In genomic region chr9:69258551-69258950, GRCh38 we compare ENCODE assay signal across 26 cellular contexts.
"Had no signal": no experiment of that assay in that cellular context is flagged by ENCODE, and none has a peak within 500 bp of the region (broad histone marks: within the 10 kb centered on the region; RNA-seq: fewer than 3 reads in every experiment).

No MANE protein-coding gene starts in this region.

- H3K4me1 Mint-ChIP-seq: mesothelial cell of epicardium; naive B cell; natural killer cell; nephron progenitor cell; stimulated activated naive B cell treated with anti-CD40 and anti-IgM and Interleukin-4, amounts not matched to agents 10 μg/mL and 1 μg/mL and 100 μg/mL, for 72 hours had no signal

- H3K27me3 ChIP-seq: hepatocyte, ovary, stomach, testis, thyroid gland, vagina had no signal

- H3K9me3 ChIP-seq: left ventricle myocardium inferior, ovary, prostate gland, stomach, testis, thyroid gland, vagina had no signal

- H3K36me3 ChIP-seq: ovary had no signal

- H3K9me3 Mint-ChIP-seq: mesothelial cell of epicardium; naive B cell; natural killer cell; nephron progenitor cell; stimulated activated naive B cell treated with anti-CD40 and anti-IgM and Interleukin-4, amounts not matched to agents 10 μg/mL and 1 μg/mL and 100 μg/mL, for 72 hours; type B pancreatic cell had no signal

- DNase-seq: islet precursor cell; left ventricle myocardium inferior; mesendoderm; naive B cell; natural killer cell; nephron progenitor cell; ovary; retina; right cardiac atrium; stimulated activated CD4-positive, alpha-beta T cell treated with anti-CD3 and anti-CD28 coated beads, Interleukin-12 subunit alpha, Interleukin-12 subunit beta, amount 100 ng/mL, for 4 hours; stimulated activated CD4-positive, alpha-beta T cell treated with anti-CD3 and anti-CD28 coated beads, Interleukin-15, amount 100 ng/mL, for 24 hours; stimulated activated CD4-positive, alpha-beta T cell treated with anti-CD3 and anti-CD28 coated beads, Interleukin-2, amount 100 ng/mL, for 24 hours; stimulated activated CD4-positive, alpha-beta T cell treated with anti-CD3 and anti-CD28 coated beads, Interleukin-4, amount 100 ng/mL, for 1 hour; stimulated activated naive B cell treated with anti-CD40 and anti-IgM and Interleukin-4, amounts not matched to agents 10 μg/mL and 1 μg/mL and 100 μg/mL, for 72 hours; stimulated activated naive CD8-positive, alpha-beta T cell treated with anti-CD3 and anti-CD28 coated beads, Interleukin-15, Interleukin-2, amounts not matched to agents 100 U/mL and 50 U/mL, for 24 hours; stomach; testis; thyroid gland had no signal

- H3K4me2 ChIP-seq: hepatocyte had no signal

- H3K27me3 Mint-ChIP-seq: type B pancreatic cell had no signal

- H3K36me3 Mint-ChIP-seq: naive B cell; natural killer cell; stimulated activated naive B cell treated with anti-CD40 and anti-IgM and Interleukin-4, amounts not matched to agents 10 μg/mL and 1 μg/mL and 100 μg/mL, for 72 hours had no signal

- ATAC-seq: natural killer cell; right cardiac atrium; sciatic nerve; stimulated activated naive B cell treated with anti-CD40 and anti-IgM and Interleukin-4, amounts not matched to agents 10 μg/mL and 1 μg/mL and 100 μg/mL, for 72 hours; stimulated activated naive CD8-positive, alpha-beta T cell treated with anti-CD3 and anti-CD28 coated beads, Interleukin-15, Interleukin-2, amounts not matched to agents 100 U/mL and 50 U/mL, for 24 hours had no signal

- H3K27ac ChIP-seq: hepatocyte, left ventricle myocardium inferior, ovary, prostate gland, skin epidermis, stomach, testis, thyroid gland, vagina had no signal

- H2AFZ ChIP-seq: hepatocyte had no signal

- H3K27ac Mint-ChIP-seq: mesothelial cell of epicardium; naive B cell; natural killer cell; nephron progenitor cell; stimulated activated naive B cell treated with anti-CD40 and anti-IgM and Interleukin-4, amounts not matched to agents 10 μg/mL and 1 μg/mL and 100 μg/mL, for 72 hours; type B pancreatic cell had no signal

- H3K4me1 ChIP-seq: prostate gland, testis, thyroid gland, vagina had no signal

- H3K4me3 ChIP-seq: hepatocyte, left ventricle myocardium inferior, lung, ovary, prostate gland, skin epidermis, stomach, testis, thyroid gland, vagina had no signal

- H3K4me3 Mint-ChIP-seq: mesothelial cell of epicardium; naive B cell; natural killer cell; nephron progenitor cell; stimulated activated naive B cell treated with anti-CD40 and anti-IgM and Interleukin-4, amounts not matched to agents 10 μg/mL and 1 μg/mL and 100 μg/mL, for 72 hours; type B pancreatic cell had no signal
